8 cellular contexts compared by ENCODE assay signal in the genomic region with DNA sequence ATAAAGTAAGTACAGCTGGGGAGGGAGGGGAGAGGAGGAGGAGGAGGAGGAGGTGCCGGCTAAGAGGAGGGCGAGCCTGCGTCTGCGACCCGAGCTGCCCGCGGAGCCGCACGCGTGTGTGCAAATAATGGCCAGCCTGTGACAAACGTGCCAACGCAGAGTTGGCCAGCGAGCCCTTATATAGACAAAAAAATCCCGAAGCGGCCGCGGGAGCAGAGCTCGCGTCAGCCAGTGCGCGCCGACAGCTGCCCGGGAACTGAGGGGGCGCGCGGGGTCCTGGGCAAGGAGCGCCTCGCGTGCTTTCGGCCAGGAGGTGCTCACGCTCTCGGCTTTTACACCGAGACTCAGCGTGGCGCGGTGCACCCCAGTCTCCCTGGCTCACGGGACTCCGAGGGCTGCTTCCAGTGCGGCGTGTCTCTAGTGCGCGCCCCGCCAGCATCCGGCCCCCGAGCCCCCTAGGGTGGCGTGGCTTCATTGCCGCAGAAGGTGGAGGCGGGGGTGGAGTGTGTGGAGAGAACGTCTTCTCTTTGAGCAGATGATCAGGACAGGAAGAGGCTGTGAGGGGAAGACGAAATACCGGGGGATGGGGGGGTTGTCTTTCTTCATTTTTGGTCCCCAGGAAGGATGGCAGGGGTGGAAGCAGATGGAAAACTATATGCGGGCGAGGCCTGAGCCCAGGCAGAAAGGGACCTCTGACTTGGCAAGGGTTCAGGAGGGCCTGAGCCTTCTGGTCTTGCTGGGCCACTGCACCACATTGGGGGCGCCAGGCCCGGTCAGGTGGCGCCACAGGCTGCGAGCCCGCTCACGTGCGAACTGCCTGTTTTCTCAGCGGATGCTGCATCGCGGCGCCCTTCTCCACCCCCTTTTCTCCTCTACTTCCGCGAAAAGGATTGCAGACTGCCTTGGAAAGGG. TPM values are rescaled to one million over a fixed set of nuclear protein-coding genes. Genes with fewer than 3 reads are reported as not detected.
A peak's percentile ranks its signal among the peaks of the same experiment; 100 is the strongest.
DNase-seq lines count a peak whose midpoint lies in the region; ATAC-seq lines count a peak whose summit lies in the region.

No MANE protein-coding gene starts in this region.

- no peak overlapping the region for H2BK15ac ChIP-seq in mesendoderm (replicated peaks; ENCODE audit: low read depth)

- H3K4me2 ChIP-seq in mesendoderm (ENCODE audit: low read length) = peak overlapping the region; percentile 74

- H3K23ac ChIP-seq in mesendoderm (ENCODE audit: low read length) = no peak overlapping the region

- H3K79me2 ChIP-seq in mesendoderm (ENCODE audit: control insufficient read depth, insufficient read depth, low read length) = no peaks in the 10 kb centered on the region

- no peak overlapping the region for H3K27ac ChIP-seq in mesendoderm (ENCODE audit: low read depth, low read length)

- H3K4me3 ChIP-seq in mesendoderm (ENCODE audit: low read length) = peak overlapping the region; percentile 19

- peak overlapping the region; percentile 99 to 100 for H3K27ac Mint-ChIP-seq in effector memory CD8-positive, alpha-beta T cell

- no peak overlapping the region for H4K5ac ChIP-seq in mesendoderm (ENCODE audit: low read length)

- H3K27me3 Mint-ChIP-seq in effector memory CD8-positive, alpha-beta T cell = no peaks in the 10 kb centered on the region

- peak; percentile 54 for ATAC-seq in HG03439 (IDR thresholded peaks at IDR 0.05; ENCODE audit: unreplicated experiment)
- peak; percentile 70 for ATAC-seq in effector memory CD8-positive, alpha-beta T cell (replicated peaks)

- no peak overlapping the region for H2BK120ac ChIP-seq in mesendoderm (ENCODE audit: low read depth, low read length)

- H3K18ac ChIP-seq in mesendoderm (ENCODE audit: low read length) = no peak overlapping the region

- no peaks in the 10 kb centered on the region for H3K4me1 ChIP-seq in mesendoderm (ENCODE audit: control insufficient read depth, low read depth, low read length)

- no peak overlapping the region for H3K4ac ChIP-seq in mesendoderm (ENCODE audit: low read depth, low read length)

- no peaks in the 10 kb centered on the region for H3K27me3 ChIP-seq in mesendoderm (ENCODE audit: insufficient read depth, low read length, poor library complexity)

- H3K9me3 Mint-ChIP-seq in effector memory CD8-positive, alpha-beta T cell = no peaks in the 10 kb centered on the region

- H3K36me3 Mint-ChIP-seq in effector memory CD8-positive, alpha-beta T cell (ENCODE audit: insufficient read depth) = peaks cover 21% of the 10 kb centered on the region

- no peaks in the 10 kb centered on the region for H3K36me3 ChIP-seq in mesendoderm (ENCODE audit: control insufficient read depth, insufficient read depth, low read length)

- no peaks in the 10 kb centered on the region for H3K79me1 ChIP-seq in mesendoderm (ENCODE audit: low read length)

- H2BK5ac ChIP-seq in mesendoderm (ENCODE audit: low read length) = no peak overlapping the region

- H3K56ac ChIP-seq in mesendoderm (ENCODE audit: low read length) = peak overlapping the region; percentile 81

- peak overlapping the region; percentile 87 to 90 for H3K4me3 Mint-ChIP-seq in effector memory CD8-positive, alpha-beta T cell

- no CpG with 5 or more reads among the region's 66 CpGs for WGBS in mesendoderm (ENCODE audit: extremely low coverage, insufficient coverage, low lambda C conversion rate)

- H2AK5ac ChIP-seq in mesendoderm (ENCODE audit: low read length) = no peak overlapping the region

- peak overlapping the region; percentile 52 for H3K9ac ChIP-seq in mesendoderm (ENCODE audit: low read length)

- H3K4me1 Mint-ChIP-seq in effector memory CD8-positive, alpha-beta T cell (ENCODE audit: low read depth in 2 of 2) = peaks cover 28 to 53% of the 10 kb centered on the region in 2 donors

- DNase-seq in AML-193 (lab: John Stamatoyannopoulos, UW) (peak; percentile 72 to 73), GM19238 (ENCODE audit: insufficient read length, low spot score) (peak; percentile 16), NCI-H69 (lab: John Stamatoyannopoulos, UW) (peak; percentile 77), mesendoderm (peak; percentile 87)
- peak; percentile 67 to 70 for DNase-seq in activated CD8-positive, alpha-beta memory T cell treated with anti-CD3 and anti-CD28 coated beads for 1 hour (ENCODE audit: extremely low read depth in 1 of 2, low read depth in 1 of 2)
- DNase-seq in effector memory CD8-positive, alpha-beta T cell = peak; percentile 85 to 89 (median 86)
- peak; percentile 69 for DNase-seq in stimulated activated CD8-positive, alpha-beta memory T cell treated with anti-CD3 and anti-CD28 coated beads, Interleukin-12 subunit alpha, Interleukin-12 subunit beta, amount 100 ng/mL, for 4 hours (ENCODE audit: low read depth)

- no peak overlapping the region for H4K8ac ChIP-seq in mesendoderm (ENCODE audit: low read depth, low read length)

RNA-seq across cellular contexts. Expression of a gene that starts 0.7 kb away (rescaled TPM):
- polyA plus RNA-seq in mesendoderm (2013, experiment 1 of 2) = 2.0 TPM
- polyA plus RNA-seq in mesendoderm (2013, experiment 2 of 2) = 2.3 TPM

Comparison
In these comparisons a context has a peak if more than half of its experiments do, and no peak if none do; other contexts are left out.
1. DNase-seq: peak in every context shown above with its lines; median percentile 87 in mesendoderm; 86 in effector memory CD8-positive, alpha-beta T cell; 77 in NCI-H69; 72 in AML-193; 69 in stimulated activated CD8-positive, alpha-beta memory T cell treated with anti-CD3 and anti-CD28 coated beads, Interleukin-12 subunit alpha, Interleukin-12 subunit beta, amount 100 ng/mL, for 4 hours; 68 in activated CD8-positive, alpha-beta memory T cell treated with anti-CD3 and anti-CD28 coated beads for 1 hour; 16 in GM19238.